ENCODE assay signal across 13 cellular contexts in genomic region chr18:21105936-21106335, GRCh38. TPM values are rescaled to one million over a fixed set of nuclear protein-coding genes. Genes with fewer than 3 reads are reported as not detected.
A peak's percentile ranks its signal among the peaks of the same experiment; 100 is the strongest.
DNase-seq lines count a peak whose midpoint lies in the region; ATAC-seq and TF ChIP-seq lines count a peak whose summit lies in the region.
"Had no signal": no experiment of that assay in that cellular context is flagged by ENCODE, and none has a peak within 500 bp of the region (broad histone marks: within the 10 kb centered on the region; RNA-seq: fewer than 3 reads in every experiment).

No MANE protein-coding gene starts in this region.

- intact Hi-C loops in CD4-positive, alpha-beta T cell (cut with DNase I, micrococcal nuclease), result loop anchor here in 1 of 2 experiments (5.0 kb wide), 1 partner anchor 89 kb away; no protein-coding TSS in a partner anchor
- intact Hi-C loops in lower leg skin (cut with DNase I; ENCODE audit: low total_unique reads), result no loop called here

- in situ Hi-C loops in brain microvascular endothelial cell (cut with HindIII; ENCODE audit: low pct_ligation_motif_present, low sequenced_read_pairs), result no loop called here
- in situ Hi-C loops in HAP-1 (cut with MboI; ENCODE audit: low sequenced_read_pairs), result loop anchor here (25.0 kb wide), 1 partner anchor 481 kb away; no protein-coding TSS in a partner anchor

- DNase-seq in CD4-positive, alpha-beta T cell, result no peak
- DNase-seq in immature natural killer cell, result no peak
- DNase-seq in brain microvascular endothelial cell, result no peak
- DNase-seq in HAP-1 (ENCODE audit: low spot score in 2 of 2), result no peak
- DNase-seq in lower leg skin (ENCODE audit: low spot score in 2 of 2), result no peak
- DNase-seq: activated CD4-positive, alpha-beta T cell treated with anti-CD3 and anti-CD28 coated beads, Interleukin-2, amount 50 U/mL, for 48 hours; aorta; Caco-2; stimulated activated CD4-positive, alpha-beta T cell treated with anti-CD3 and anti-CD28 coated beads, Interleukin-4, amount 100 ng/mL, for 1 hour; upper lobe of left lung had no signal

- peaks cover 30% of the 10 kb centered on the region for H3K4me1 Mint-ChIP-seq in CD4-positive, alpha-beta T cell (ENCODE audit: low read depth)
- peaks cover 34 to 37% of the 10 kb centered on the region in 2 donors for H3K4me1 Mint-ChIP-seq in immature natural killer cell

- POLR2A ChIA-PET in CD4-positive, alpha-beta T cell (lab: Charles Lee), result no interaction called here

- H3K4me3 ChIP-seq in brain microvascular endothelial cell (ENCODE audit: low read depth, low read length) (no peak overlapping the region), HAP-1 (no peak overlapping the region), lower leg skin (ENCODE audit: low read depth, poor library complexity, severe bottlenecking) (no peak overlapping the region)
- H3K4me3 ChIP-seq: upper lobe of left lung had no signal

- H3K9me3 ChIP-seq in CD4-positive, alpha-beta T cell (ENCODE audit: control insufficient read depth, low read length), result no peaks in the 10 kb centered on the region
- H3K9me3 ChIP-seq in HAP-1, result no peaks in the 10 kb centered on the region
- H3K9me3 ChIP-seq: Caco-2, upper lobe of left lung had no signal

- H3K9me3 Mint-ChIP-seq in CD4-positive, alpha-beta T cell, result no peaks in the 10 kb centered on the region
- H3K9me3 Mint-ChIP-seq in immature natural killer cell, result no peaks in the 10 kb centered on the region

- H3K27me3 ChIP-seq in CD4-positive, alpha-beta T cell (ENCODE audit: control insufficient read depth, insufficient read depth, low read length), result no peaks in the 10 kb centered on the region
- no peaks in the 10 kb centered on the region for H3K27me3 ChIP-seq in brain microvascular endothelial cell (replicated peaks)
- no peaks in the 10 kb centered on the region for H3K27me3 ChIP-seq in HAP-1 (ENCODE audit: low read depth)
- H3K27me3 ChIP-seq: upper lobe of left lung had no signal

- H3K4me1 ChIP-seq in HAP-1, result peaks cover 6% of the 10 kb centered on the region; the same call in 1 of the 2 replicates
- H3K4me1 ChIP-seq: Caco-2 had no signal

- no peaks in the 10 kb centered on the region for H3K36me3 ChIP-seq in brain microvascular endothelial cell (replicated peaks)
- no peaks in the 10 kb centered on the region for H3K36me3 ChIP-seq in HAP-1 (replicated peaks)
- H3K36me3 ChIP-seq: upper lobe of left lung had no signal

- TF ChIP-seq POLR2A in lower leg skin (IDR thresholded peaks at IDR 0.05), result no peak

- no peak overlapping the region for H3K27ac ChIP-seq in CD4-positive, alpha-beta T cell (ENCODE audit: low read depth, low read length)
- H3K27ac ChIP-seq in brain microvascular endothelial cell, result no peak overlapping the region
- H3K27ac ChIP-seq: upper lobe of left lung had no signal

- 71 to 76% methylated on average over 3 of the region's 3 CpGs for WGBS in lower leg skin, 2 donors

- H3K4me3 Mint-ChIP-seq in CD4-positive, alpha-beta T cell, result peak overlapping the region; percentile 47
- peak overlapping the region in 4 of 5 donors; percentile 7 to 54 (median 30) for H3K4me3 Mint-ChIP-seq in immature natural killer cell

- no peak for ATAC-seq in CD4-positive, alpha-beta T cell (ENCODE audit: poor library complexity)
- ATAC-seq in GM18517 (IDR thresholded peaks at IDR 0.05; ENCODE audit: unreplicated experiment) (peak; percentile 40), HG03378 (IDR thresholded peaks at IDR 0.05; ENCODE audit: unreplicated experiment) (peak; percentile 46), HG02840 (IDR thresholded peaks at IDR 0.05; ENCODE audit: low FRiP score, unreplicated experiment) (no peak)

- no peaks in the 10 kb centered on the region for H3K27me3 Mint-ChIP-seq in CD4-positive, alpha-beta T cell
- H3K27me3 Mint-ChIP-seq in immature natural killer cell (ENCODE audit: low read depth in 3 of 3), result peaks cover 2 to 9% (median 5%) of the 10 kb centered on the region in 3 donors

- CTCF ChIA-PET in CD4-positive, alpha-beta T cell (lab: Charles Lee), result no interaction called here

- no peak for TF ChIP-seq CTCF in CD4-positive, alpha-beta T cell (IDR thresholded peaks at IDR 0.05)
- TF ChIP-seq CTCF in brain microvascular endothelial cell (IDR thresholded peaks at IDR 0.05; ENCODE audit: low read depth, low read length, missing control alignments) (no peak), lower leg skin (IDR thresholded peaks at IDR 0.05) (no peak)

- peaks cover 13% of the 10 kb centered on the region for H3K36me3 Mint-ChIP-seq in CD4-positive, alpha-beta T cell (ENCODE audit: low read depth)
- H3K36me3 Mint-ChIP-seq in immature natural killer cell, result no peaks in the 10 kb centered on the region

- peak overlapping the region; percentile 19 for H3K27ac Mint-ChIP-seq in CD4-positive, alpha-beta T cell
- H3K27ac Mint-ChIP-seq in immature natural killer cell, result peak overlapping the region in 4 of 6 donors; percentile 7 to 19 (median 13)

RNA-seq across cellular contexts. Expression of gene ROCK1, which starts 5.7 kb away (rescaled TPM):
- total RNA-seq in CD4-positive, alpha-beta T cell, result 10 to 100 TPM; 85.5 to 91.2 TPM
- polyA plus RNA-seq in immature natural killer cell, result 10 to 100 TPM; 15.3 to 56.7 (median 16.0) TPM
- 10 to 100 TPM; 11.5 to 27.3 (median 18.4) TPM for total RNA-seq in lower leg skin

Comparison
In these comparisons a context has a peak if more than half of its experiments do, and no peak if none do; other contexts are left out.
1. ATAC-seq: peak in GM18517 (single experiment) and HG03378 (single experiment); none in CD4-positive, alpha-beta T cell (single experiment) and HG02840 (single experiment).